14 cellular contexts compared by ENCODE assay signal in the genomic region with DNA sequence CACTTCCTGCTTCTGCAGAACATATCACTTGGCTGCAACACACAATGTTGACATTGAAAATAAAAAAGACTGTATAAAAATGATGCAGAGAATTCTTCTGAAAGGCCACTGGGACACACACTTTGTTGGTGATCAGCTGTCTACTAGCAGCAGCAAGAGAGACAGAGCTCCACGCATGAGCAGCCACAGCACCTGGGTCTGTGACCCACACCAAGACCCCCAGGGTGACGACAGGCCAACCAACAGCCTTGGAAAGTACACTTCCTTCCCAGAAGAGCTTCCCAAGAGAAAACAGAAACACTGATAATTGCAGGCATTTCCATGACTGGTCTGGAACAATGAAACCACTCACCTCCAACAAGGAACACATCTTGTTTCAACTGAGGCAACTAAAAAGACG.
DNase-seq lines count a peak whose midpoint lies in the region; ATAC-seq and TF ChIP-seq lines count a peak whose summit lies in the region.
"Had no signal": no experiment of that assay in that cellular context is flagged by ENCODE, and none has a peak within 500 bp of the region (broad histone marks: within the 10 kb centered on the region; RNA-seq: fewer than 3 reads in every experiment).

No MANE protein-coding gene starts in this region.

- no peaks in the 10 kb centered on the region for H3K9me2 ChIP-seq in OCI-LY1 (ENCODE audit: low read depth, low read length)

- H3K4me3 ChIP-seq in left ventricle myocardium inferior (no peak overlapping the region), OCI-LY1 (ENCODE audit: low read depth, low read length, poor library complexity, severe bottlenecking) (peak overlapping the region; percentile 53), Peyer's patch (no peak overlapping the region)
- H3K4me3 ChIP-seq: MG63, uterus had no signal

- no peak for DNase-seq in Right ventricle myocardium inferior (ENCODE audit: missing footprints)
- no peak for DNase-seq in left ventricle myocardium inferior
- DNase-seq in left kidney (ENCODE audit: low read depth, low spot score) = peak; percentile 65
- no peak for DNase-seq in NCI-H82 (lab: John Stamatoyannopoulos, UW)
- DNase-seq in activated CD8-positive, alpha-beta memory T cell treated with anti-CD3 and anti-CD28 coated beads, Interleukin-2, amount 10 ng/mL, durations not matched to agents 7 days and 5 days = no peak
- no peak for DNase-seq in middle frontal gyrus (ENCODE audit: extremely low spot score, low spot score)
- no peak for DNase-seq in Peyer's patch
- DNase-seq: DMS79 treated with DMSO at 0.1 percent for 48 hours, H7, MG63, posterior cingulate gyrus, uterus had no signal

- H3K36me3 ChIP-seq in left ventricle myocardium inferior = no peaks in the 10 kb centered on the region
- H3K36me3 ChIP-seq in OCI-LY1 (ENCODE audit: insufficient read depth, low read length) = peaks cover 39% of the 10 kb centered on the region
- no peaks in the 10 kb centered on the region for H3K36me3 ChIP-seq in Peyer's patch
- H3K36me3 ChIP-seq: uterus had no signal

- no peak for TF ChIP-seq POLR2A in Peyer's patch (IDR thresholded peaks at IDR 0.05)

- H3K4me2 ChIP-seq in OCI-LY1 (ENCODE audit: low read length) = peak overlapping the region; percentile 79

- no peaks in the 10 kb centered on the region for H3K9me3 Mint-ChIP-seq in activated CD8-positive, alpha-beta memory T cell treated with anti-CD3 and anti-CD28 coated beads, Interleukin-2, amount 10 ng/mL, durations not matched to agents 7 days and 5 days (ENCODE audit: low read depth)
- H3K9me3 Mint-ChIP-seq: dendritic cell treated with granulocyte-macrophage colony-stimulating factor and Interleukin-4, amounts not matched to agents 40 ng/mL and 50 ng/mL, for 4 days had no signal

- TF ChIP-seq CTCF in left ventricle myocardium inferior (IDR thresholded peaks at IDR 0.05; ENCODE audit: borderline replicate concordance) = no peak
- TF ChIP-seq CTCF in OCI-LY1 (IDR thresholded peaks at IDR 0.05; ENCODE audit: low read length) = no peak
- no peak for TF ChIP-seq CTCF in Peyer's patch (IDR thresholded peaks at IDR 0.05)

- peaks cover 21% of the 10 kb centered on the region for H3K4me1 Mint-ChIP-seq in activated CD8-positive, alpha-beta memory T cell treated with anti-CD3 and anti-CD28 coated beads, Interleukin-2, amount 10 ng/mL, durations not matched to agents 7 days and 5 days

- H3K27me3 Mint-ChIP-seq in activated CD8-positive, alpha-beta memory T cell treated with anti-CD3 and anti-CD28 coated beads, Interleukin-2, amount 10 ng/mL, durations not matched to agents 7 days and 5 days = peaks cover 25% of the 10 kb centered on the region

- H3K27me3 ChIP-seq in left ventricle myocardium inferior (ENCODE audit: low read depth) (no peaks in the 10 kb centered on the region), OCI-LY1 (ENCODE audit: insufficient read depth, low read length) (no peaks in the 10 kb centered on the region), Peyer's patch (peaks cover 0 to 3% of the 10 kb centered on the region in 2 donors)
- H3K27me3 ChIP-seq: MG63, uterus had no signal

- peaks cover 12% of the 10 kb centered on the region for H3K79me2 ChIP-seq in OCI-LY1 (ENCODE audit: insufficient read depth, low read length)

- CTCF ChIA-PET in activated CD8-positive, alpha-beta memory T cell treated with anti-CD3 and anti-CD28 coated beads, Interleukin-2, amount 10 ng/mL, durations not matched to agents 7 days and 5 days (lab: Charles Lee) = no interaction called here

- no peak overlapping the region for H3K4me3 Mint-ChIP-seq in activated CD8-positive, alpha-beta memory T cell treated with anti-CD3 and anti-CD28 coated beads, Interleukin-2, amount 10 ng/mL, durations not matched to agents 7 days and 5 days
- H3K4me3 Mint-ChIP-seq: dendritic cell treated with granulocyte-macrophage colony-stimulating factor and Interleukin-4, amounts not matched to agents 40 ng/mL and 50 ng/mL, for 4 days had no signal

- intact Hi-C loops in Right ventricle myocardium inferior (cut with DNase I) (no loop called here), left ventricle myocardium inferior (cut with micrococcal nuclease) (no loop called here)

- peak; percentile 36 for ATAC-seq in Right ventricle myocardium inferior
- ATAC-seq in activated CD8-positive, alpha-beta memory T cell treated with anti-CD3 and anti-CD28 coated beads, Interleukin-2, amount 10 ng/mL, durations not matched to agents 7 days and 5 days = no peak

- H3K36me3 Mint-ChIP-seq in activated CD8-positive, alpha-beta memory T cell treated with anti-CD3 and anti-CD28 coated beads, Interleukin-2, amount 10 ng/mL, durations not matched to agents 7 days and 5 days = no peaks in the 10 kb centered on the region

- H3K9me3 ChIP-seq in left ventricle myocardium inferior (replicated peaks) (no peaks in the 10 kb centered on the region), OCI-LY1 (ENCODE audit: low read length) (no peaks in the 10 kb centered on the region), Peyer's patch (no peaks in the 10 kb centered on the region)
- H3K9me3 ChIP-seq: MG63, uterus had no signal

- no peak overlapping the region for H3K27ac ChIP-seq in left ventricle myocardium inferior (replicated peaks)
- H3K27ac ChIP-seq in OCI-LY1 (ENCODE audit: low read depth, low read length, poor library complexity, severe bottlenecking) = peak overlapping the region; percentile 98
- H3K27ac ChIP-seq in Peyer's patch = peak overlapping the region in 1 of 4 donors; percentile 43
- H3K27ac ChIP-seq: uterus had no signal

- no peak overlapping the region for H3K27ac Mint-ChIP-seq in activated CD8-positive, alpha-beta memory T cell treated with anti-CD3 and anti-CD28 coated beads, Interleukin-2, amount 10 ng/mL, durations not matched to agents 7 days and 5 days
- H3K27ac Mint-ChIP-seq: dendritic cell treated with granulocyte-macrophage colony-stimulating factor and Interleukin-4, amounts not matched to agents 40 ng/mL and 50 ng/mL, for 4 days had no signal

- peaks cover 13% of the 10 kb centered on the region for H3F3A ChIP-seq in OCI-LY1 (ENCODE audit: insufficient read depth, low read length)

- H2AFZ ChIP-seq in OCI-LY1 (ENCODE audit: low read length) = no peak overlapping the region

- peaks cover 38% of the 10 kb centered on the region for H3K4me1 ChIP-seq in left ventricle myocardium inferior
- peaks cover 62% of the 10 kb centered on the region for H3K4me1 ChIP-seq in OCI-LY1 (ENCODE audit: insufficient read depth, low read length, severe bottlenecking)
- peaks cover 0 to 11% (median 0%) of the 10 kb centered on the region in 4 donors for H3K4me1 ChIP-seq in Peyer's patch
- H3K4me1 ChIP-seq: uterus had no signal

- peak overlapping the region; percentile 51; the same call in 1 of the 2 replicates for H3K9ac ChIP-seq in OCI-LY1 (ENCODE audit: low read length)

- H4K20me1 ChIP-seq in OCI-LY1 (ENCODE audit: insufficient read depth, low read length) = no peaks in the 10 kb centered on the region
